1 cellular context compared by ENCODE assay signal in the genomic region with DNA sequence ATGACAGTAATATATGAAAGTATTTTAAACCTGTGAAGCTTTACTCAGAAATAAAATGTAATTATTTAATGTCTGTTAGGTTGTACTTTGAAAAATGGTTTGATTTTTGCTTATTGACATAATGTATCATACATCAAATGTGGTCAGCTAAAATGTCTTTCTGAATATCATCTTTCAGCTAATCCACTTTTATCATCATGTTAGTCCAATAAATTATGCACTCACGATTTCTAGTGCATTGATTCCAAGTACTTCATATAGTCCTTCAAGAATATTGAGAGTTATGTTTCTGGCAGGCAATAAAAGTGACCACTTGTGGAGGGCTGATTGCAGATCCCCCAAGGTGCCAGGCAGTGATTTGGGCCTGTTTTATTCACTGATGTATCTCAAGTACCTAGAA.
TF ChIP-seq lines count a peak whose summit lies in the region.

No MANE protein-coding gene starts in this region.

TF ChIP-seq in GM23338, 12 proteins besides CTCF, POLR2A, EP300 and RAD21 (continued from another document):
- TF ChIP-seq, protein P1, sequence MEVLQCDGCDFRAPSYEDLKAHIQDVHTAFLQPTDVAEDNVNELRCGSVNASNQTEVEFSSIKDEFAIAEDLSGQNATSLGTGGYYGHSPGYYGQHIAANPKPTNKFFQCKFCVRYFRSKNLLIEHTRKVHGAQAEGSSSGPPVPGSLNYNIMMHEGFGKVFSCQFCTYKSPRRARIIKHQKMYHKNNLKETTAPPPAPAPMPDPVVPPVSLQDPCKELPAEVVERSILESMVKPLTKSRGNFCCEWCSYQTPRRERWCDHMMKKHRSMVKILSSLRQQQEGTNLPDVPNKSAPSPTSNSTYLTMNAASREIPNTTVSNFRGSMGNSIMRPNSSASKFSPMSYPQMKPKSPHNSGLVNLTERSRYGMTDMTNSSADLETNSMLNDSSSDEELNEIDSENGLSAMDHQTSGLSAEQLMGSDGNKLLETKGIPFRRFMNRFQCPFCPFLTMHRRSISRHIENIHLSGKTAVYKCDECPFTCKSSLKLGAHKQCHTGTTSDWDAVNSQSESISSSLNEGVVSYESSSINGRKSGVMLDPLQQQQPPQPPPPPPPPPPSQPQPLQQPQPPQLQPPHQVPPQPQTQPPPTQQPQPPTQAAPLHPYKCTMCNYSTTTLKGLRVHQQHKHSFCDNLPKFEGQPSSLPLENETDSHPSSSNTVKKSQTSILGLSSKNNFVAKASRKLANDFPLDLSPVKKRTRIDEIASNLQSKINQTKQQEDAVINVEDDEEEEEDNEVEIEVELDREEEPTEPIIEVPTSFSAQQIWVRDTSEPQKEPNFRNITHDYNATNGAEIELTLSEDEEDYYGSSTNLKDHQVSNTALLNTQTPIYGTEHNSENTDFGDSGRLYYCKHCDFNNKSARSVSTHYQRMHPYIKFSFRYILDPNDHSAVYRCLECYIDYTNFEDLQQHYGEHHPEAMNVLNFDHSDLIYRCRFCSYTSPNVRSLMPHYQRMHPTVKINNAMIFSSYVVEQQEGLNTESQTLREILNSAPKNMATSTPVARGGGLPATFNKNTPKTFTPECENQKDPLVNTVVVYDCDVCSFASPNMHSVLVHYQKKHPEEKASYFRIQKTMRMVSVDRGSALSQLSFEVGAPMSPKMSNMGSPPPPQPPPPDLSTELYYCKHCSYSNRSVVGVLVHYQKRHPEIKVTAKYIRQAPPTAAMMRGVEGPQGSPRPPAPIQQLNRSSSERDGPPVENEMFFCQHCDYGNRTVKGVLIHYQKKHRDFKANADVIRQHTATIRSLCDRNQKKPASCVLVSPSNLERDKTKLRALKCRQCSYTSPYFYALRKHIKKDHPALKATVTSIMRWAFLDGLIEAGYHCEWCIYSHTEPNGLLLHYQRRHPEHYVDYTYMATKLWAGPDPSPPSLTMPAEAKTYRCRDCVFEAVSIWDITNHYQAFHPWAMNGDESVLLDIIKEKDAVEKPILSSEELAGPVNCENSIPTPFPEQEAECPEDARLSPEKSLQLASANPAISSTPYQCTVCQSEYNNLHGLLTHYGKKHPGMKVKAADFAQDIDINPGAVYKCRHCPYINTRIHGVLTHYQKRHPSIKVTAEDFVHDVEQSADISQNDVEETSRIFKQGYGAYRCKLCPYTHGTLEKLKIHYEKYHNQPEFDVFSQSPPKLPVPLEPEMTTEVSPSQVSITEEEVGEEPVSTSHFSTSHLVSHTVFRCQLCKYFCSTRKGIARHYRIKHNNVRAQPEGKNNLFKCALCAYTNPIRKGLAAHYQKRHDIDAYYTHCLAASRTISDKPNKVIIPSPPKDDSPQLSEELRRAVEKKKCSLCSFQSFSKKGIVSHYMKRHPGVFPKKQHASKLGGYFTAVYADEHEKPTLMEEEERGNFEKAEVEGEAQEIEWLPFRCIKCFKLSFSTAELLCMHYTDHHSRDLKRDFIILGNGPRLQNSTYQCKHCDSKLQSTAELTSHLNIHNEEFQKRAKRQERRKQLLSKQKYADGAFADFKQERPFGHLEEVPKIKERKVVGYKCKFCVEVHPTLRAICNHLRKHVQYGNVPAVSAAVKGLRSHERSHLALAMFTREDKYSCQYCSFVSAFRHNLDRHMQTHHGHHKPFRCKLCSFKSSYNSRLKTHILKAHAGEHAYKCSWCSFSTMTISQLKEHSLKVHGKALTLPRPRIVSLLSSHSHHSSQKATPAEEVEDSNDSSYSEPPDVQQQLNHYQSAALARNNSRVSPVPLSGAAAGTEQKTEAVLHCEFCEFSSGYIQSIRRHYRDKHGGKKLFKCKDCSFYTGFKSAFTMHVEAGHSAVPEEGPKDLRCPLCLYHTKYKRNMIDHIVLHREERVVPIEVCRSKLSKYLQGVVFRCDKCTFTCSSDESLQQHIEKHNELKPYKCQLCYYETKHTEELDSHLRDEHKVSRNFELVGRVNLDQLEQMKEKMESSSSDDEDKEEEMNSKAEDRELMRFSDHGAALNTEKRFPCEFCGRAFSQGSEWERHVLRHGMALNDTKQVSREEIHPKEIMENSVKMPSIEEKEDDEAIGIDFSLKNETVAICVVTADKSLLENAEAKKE (CRISPR knock-in tag; IDR thresholded peaks at IDR 0.05), result no peak
- TF ChIP-seq JUNB (IDR thresholded peaks at IDR 0.05; ENCODE audit: unreplicated experiment), result no peak
TF ChIP-seq in GM23338: peak in this region for 0.
